ENCODE assay signal across 10 cellular contexts in the genomic region with DNA sequence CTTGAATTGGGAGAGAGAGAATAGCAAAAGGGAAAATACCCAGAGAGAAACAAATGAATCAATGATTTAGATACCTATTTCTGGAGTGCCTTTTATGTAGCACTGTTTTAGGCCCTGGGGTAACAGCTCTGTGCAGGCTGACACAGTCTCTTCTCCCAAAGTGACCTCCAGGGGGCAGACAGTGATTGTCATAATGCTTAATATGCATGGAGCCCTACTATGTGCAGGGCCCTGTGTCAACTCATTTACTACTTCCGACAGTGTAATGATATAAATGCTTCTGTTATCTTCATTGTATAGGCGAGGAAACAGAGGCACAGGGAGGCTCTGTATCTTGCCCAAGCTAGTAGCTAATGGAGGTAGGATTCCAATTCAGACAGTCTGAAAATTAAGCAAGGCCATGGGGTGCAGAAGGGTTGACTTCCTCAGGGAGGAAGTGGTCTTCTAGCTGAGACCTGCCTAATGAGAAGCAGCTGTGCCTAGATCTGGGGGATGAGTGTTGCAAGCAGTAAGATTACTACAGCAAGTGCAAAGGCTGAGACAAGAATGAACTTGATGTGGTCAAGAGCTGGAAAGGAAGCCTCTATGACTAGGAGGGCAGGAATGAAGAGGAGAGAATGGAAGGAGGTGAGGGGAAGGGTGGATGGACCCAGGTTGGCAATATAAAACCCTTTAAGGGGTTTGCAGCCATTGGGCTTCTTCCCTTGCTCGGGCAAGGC. TPM values are rescaled to one million over a fixed set of nuclear protein-coding genes. Genes with fewer than 3 reads are reported as not detected.
DNase-seq lines count a peak whose midpoint lies in the region; ATAC-seq and TF ChIP-seq lines count a peak whose summit lies in the region.
"Had no signal": no experiment of that assay in that cellular context is flagged by ENCODE, and none has a peak within 500 bp of the region (broad histone marks: within the 10 kb centered on the region; RNA-seq: fewer than 3 reads in every experiment).

No MANE protein-coding gene starts in this region.

- peaks cover 0 to 8% (median 0%) of the 10 kb centered on the region in 3 donors for H3K27me3 Mint-ChIP-seq in naive B cell

- in situ Hi-C loops in astrocyte of the cerebellum (cut with HindIII; ENCODE audit: low sequenced_read_pairs), result no loop called here

- no peak overlapping the region for H3K27ac ChIP-seq in dorsolateral prefrontal cortex

- no peak overlapping the region for H3K4me3 ChIP-seq in Loucy (ENCODE audit: low read length, poor library complexity, severe bottlenecking)
- no peak overlapping the region for H3K4me3 ChIP-seq in astrocyte of the cerebellum (ENCODE audit: low read depth, low read length)
- no peak overlapping the region for H3K4me3 ChIP-seq in dorsolateral prefrontal cortex

- no peaks in the 10 kb centered on the region for H3F3A ChIP-seq in Loucy (ENCODE audit: low read depth)

- intact Hi-C loops in dorsolateral prefrontal cortex (cut with DNase I), result loop anchor here in 1 of 2 donors (10.0 kb wide), 1 partner anchor 148 kb away; no protein-coding TSS in a partner anchor

- H3K27me3 ChIP-seq in Loucy (ENCODE audit: insufficient read depth, low read length, poor library complexity, severe bottlenecking), result no peaks in the 10 kb centered on the region
- H3K27me3 ChIP-seq in dorsolateral prefrontal cortex, result no peaks in the 10 kb centered on the region

- ATAC-seq in naive B cell (ENCODE audit: low read depth in 2 of 2), result no peak
- no peak for ATAC-seq in left lobe of liver

- H3K9me2 ChIP-seq in Loucy (replicated peaks; ENCODE audit: low read depth, low read length), result no peaks in the 10 kb centered on the region

- H3K9me3 ChIP-seq in Loucy (ENCODE audit: insufficient read depth, low read depth, low read length), result no peaks in the 10 kb centered on the region

- H3K36me3 Mint-ChIP-seq in naive B cell, result no peaks in the 10 kb centered on the region

- no peaks in the 10 kb centered on the region for H3K79me2 ChIP-seq in Loucy (ENCODE audit: insufficient read depth, low read length)

- peak; percentile 81 for TF ChIP-seq CTCF in Loucy (conservative IDR thresholded peaks at IDR 0.05; ENCODE audit: low read length)
- peak; percentile 30 for TF ChIP-seq CTCF in astrocyte of the cerebellum (IDR thresholded peaks at IDR 0.05; ENCODE audit: low read depth, low read length, missing control alignments)
- peak in 18 of 56 donors; percentile 5 to 36 (median 25) for TF ChIP-seq CTCF in dorsolateral prefrontal cortex (IDR thresholded peaks at IDR 0.05 in 54 of 56, conservative IDR thresholded peaks at IDR 0.05 in 2 of 56; ENCODE audit: low read depth in 1 of 56, partially characterized antibody in 56 of 56)

- DNase-seq in ELR (ENCODE audit: low read depth), result peak; percentile 89
- DNase-seq in astrocyte of the cerebellum (ENCODE audit: low read depth), result no peak
- no peak for DNase-seq in naive B cell
- no peak for DNase-seq in amygdala (lab: John Stamatoyannopoulos, UW)
- DNase-seq in activated T-cell treated with anti-CD3 and anti-CD28 coated beads, Interleukin-2, amount 50 U/mL, for 48 hours, result no peak
- DNase-seq in dorsolateral prefrontal cortex, result no peak
- DNase-seq in left lobe of liver (ENCODE audit: low spot score), result no peak
- DNase-seq: anterior cingulate cortex had no signal

- H2AFZ ChIP-seq in Loucy (ENCODE audit: low read length), result no peak overlapping the region

- H4K20me1 ChIP-seq in Loucy (ENCODE audit: insufficient read depth, low read length, poor library complexity, severe bottlenecking), result no peaks in the 10 kb centered on the region

- no peaks in the 10 kb centered on the region for H3K9me3 Mint-ChIP-seq in naive B cell

- H3K9ac ChIP-seq in Loucy (ENCODE audit: low read depth, low read length, poor library complexity, severe bottlenecking), result no peak overlapping the region

- peaks cover 11 to 16% (median 15%) of the 10 kb centered on the region in 3 donors for H3K4me1 Mint-ChIP-seq in naive B cell

- H3K4me2 ChIP-seq in Loucy (ENCODE audit: low read depth, low read length, poor library complexity, severe bottlenecking), result no peak overlapping the region

- H3K4me3 Mint-ChIP-seq in naive B cell, result peak overlapping the region in 4 of 8 donors; percentile 3 to 32 (median 26)

- H3K27ac Mint-ChIP-seq in naive B cell, result peak overlapping the region in 4 of 6 donors; percentile 19 to 92 (median 54)

- peaks cover 13% of the 10 kb centered on the region for H3K4me1 ChIP-seq in Loucy (ENCODE audit: insufficient read depth, low read length, poor library complexity, severe bottlenecking)

- no peaks in the 10 kb centered on the region for H3K36me3 ChIP-seq in Loucy (ENCODE audit: insufficient read depth, low read length)

RNA-seq across cellular contexts. Expression of a gene that starts 16.2 kb away (rescaled TPM):
- 1 to 10 TPM in 1 of 6 donors, under 1 TPM in 4, not detected in 1; 0.54 to 1.6 (median 0.77) TPM for polyA plus RNA-seq in naive B cell (ENCODE audit: low read depth in 6 of 6)
- total RNA-seq in dorsolateral prefrontal cortex, result 1 to 10 TPM in 37 of 120 experiments, under 1 TPM in 79, not detected in 4; 0.19 to 2.7 (median 0.81) TPM
- total RNA-seq in left lobe of liver, result 69.1 TPM

RNA-seq across cellular contexts. Expression of a gene that starts 23.9 kb away (rescaled TPM):
- under 1 TPM in 1 of 6 donors, not detected in 5; 0.55 TPM for polyA plus RNA-seq in naive B cell (ENCODE audit: low read depth in 6 of 6)
- total RNA-seq in dorsolateral prefrontal cortex (100 to 1,000 TPM in 40 of 120 experiments, 10 to 100 TPM in 80; 26.6 to 202 (median 90.7) TPM), left lobe of liver (3.0 TPM)
- total RNA-seq: SK-MEL-5 had no signal

Comparison
In these comparisons a context has a peak if more than half of its experiments do, and no peak if none do; other contexts are left out.
1. RNA of a gene that starts 16.2 kb away (total RNA-seq): 69.1 TPM in left lobe of liver (single experiment); 0.19 to 2.7 TPM in dorsolateral prefrontal cortex; every median in the first group is over 10 times any median in the second.